ENCODE assay signal across 1 cellular context in the genomic region with DNA sequence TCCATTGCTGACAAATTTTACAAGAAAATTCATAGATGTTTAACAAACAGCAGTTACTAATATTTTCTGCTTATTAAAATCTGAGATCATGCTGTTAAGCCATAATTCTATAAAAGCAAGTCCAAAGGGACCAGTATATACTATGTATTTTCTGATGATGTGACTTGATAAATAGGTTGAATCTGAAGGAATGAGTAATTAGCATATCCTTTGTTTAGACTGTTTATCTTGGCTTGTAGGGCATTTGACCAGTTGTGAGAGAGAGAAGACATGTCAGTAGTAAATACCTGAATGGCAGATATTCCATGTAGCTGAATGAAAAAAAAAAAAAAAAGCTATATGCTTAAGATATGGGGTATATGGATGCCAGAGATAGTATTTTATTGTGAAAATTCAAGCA.
TF ChIP-seq lines count a peak whose summit lies in the region.

No MANE protein-coding gene starts in this region.

TF ChIP-seq in WTC11, 78 proteins besides CTCF, POLR2A, EP300 and RAD21 (continued from another document):
- TF ChIP-seq PRDM15 (CRISPR knock-in tag; IDR thresholded peaks at IDR 0.05) (no peak), TCF7 (CRISPR knock-in tag; IDR thresholded peaks at IDR 0.05; ENCODE audit: low read depth) (no peak), FOXJ3 (CRISPR knock-in tag; IDR thresholded peaks at IDR 0.05; ENCODE audit: borderline replicate concordance) (no peak), NR3C1 (CRISPR knock-in tag; conservative IDR thresholded peaks at IDR 0.05; ENCODE audit: low read depth) (no peak), ESRRA (CRISPR knock-in tag; IDR thresholded peaks at IDR 0.05; ENCODE audit: borderline replicate concordance) (no peak), NFE2L1 (CRISPR knock-in tag; IDR thresholded peaks at IDR 0.05) (no peak), MYBL2 (CRISPR knock-in tag; IDR thresholded peaks at IDR 0.05) (no peak)
- TF ChIP-seq, protein P1, sequence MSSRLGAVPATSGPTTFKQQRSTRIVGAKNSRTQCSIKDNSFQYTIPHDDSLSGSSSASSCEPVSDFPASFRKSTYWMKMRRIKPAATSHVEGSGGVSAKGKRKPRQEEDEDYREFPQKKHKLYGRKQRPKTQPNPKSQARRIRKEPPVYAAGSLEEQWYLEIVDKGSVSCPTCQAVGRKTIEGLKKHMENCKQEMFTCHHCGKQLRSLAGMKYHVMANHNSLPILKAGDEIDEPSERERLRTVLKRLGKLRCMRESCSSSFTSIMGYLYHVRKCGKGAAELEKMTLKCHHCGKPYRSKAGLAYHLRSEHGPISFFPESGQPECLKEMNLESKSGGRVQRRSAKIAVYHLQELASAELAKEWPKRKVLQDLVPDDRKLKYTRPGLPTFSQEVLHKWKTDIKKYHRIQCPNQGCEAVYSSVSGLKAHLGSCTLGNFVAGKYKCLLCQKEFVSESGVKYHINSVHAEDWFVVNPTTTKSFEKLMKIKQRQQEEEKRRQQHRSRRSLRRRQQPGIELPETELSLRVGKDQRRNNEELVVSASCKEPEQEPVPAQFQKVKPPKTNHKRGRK (CRISPR knock-in tag; IDR thresholded peaks at IDR 0.05; ENCODE audit: borderline replicate concordance) = no peak
